23 cellular contexts compared by ENCODE assay signal in the genomic region with DNA sequence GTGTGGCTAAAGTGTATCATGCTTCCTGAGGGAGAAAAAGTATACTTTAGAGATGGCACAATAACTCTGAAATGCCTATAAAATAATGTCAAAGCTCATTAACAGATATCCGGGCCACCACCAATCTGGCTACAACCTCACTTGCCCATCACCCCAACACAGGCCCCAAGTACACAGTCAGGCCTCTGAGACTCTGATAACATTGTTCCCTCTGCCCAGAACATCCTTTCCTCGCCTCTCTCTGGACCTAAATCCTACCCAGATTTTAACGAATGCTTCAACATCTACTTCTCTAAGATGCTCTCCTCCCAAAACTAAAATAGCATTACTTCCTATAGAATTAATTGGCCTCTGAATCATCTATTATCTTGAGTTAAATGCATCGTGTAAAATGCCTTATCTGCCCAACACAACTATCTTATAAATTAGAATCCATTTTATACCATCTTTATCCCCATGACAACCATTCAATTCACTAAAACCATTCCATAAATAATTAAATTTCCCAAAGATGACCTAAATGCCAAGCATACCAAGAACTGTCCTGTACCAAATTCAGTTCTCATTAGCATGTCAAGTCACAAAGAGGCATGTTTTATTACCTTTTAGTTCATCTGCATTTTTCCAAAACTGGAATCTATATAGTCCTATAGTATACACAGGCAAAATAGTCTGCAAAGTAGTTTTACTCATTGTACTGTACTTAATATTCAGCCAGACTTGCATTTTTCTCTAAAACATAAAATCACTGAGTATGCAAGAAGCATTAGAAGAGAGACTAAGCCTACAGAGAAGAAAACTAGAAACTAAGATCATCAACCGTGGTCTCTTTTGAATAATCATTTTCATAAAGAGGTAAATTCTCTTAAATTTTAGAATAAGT. TPM values are rescaled to one million over a fixed set of nuclear protein-coding genes. Genes with fewer than 3 reads are reported as not detected.
DNase-seq lines count a peak whose midpoint lies in the region; ATAC-seq, FAIRE-seq and TF ChIP-seq lines count a peak whose summit lies in the region.
"Had no signal": no experiment of that assay in that cellular context is flagged by ENCODE, and none has a peak within 500 bp of the region (broad histone marks: within the 10 kb centered on the region; RNA-seq: fewer than 3 reads in every experiment).

No MANE protein-coding gene starts in this region.

- no peak overlapping the region for H3K4me3 ChIP-seq in A549
- H3K4me3 ChIP-seq: SJCRH30 had no signal

- peak; percentile 74 for FAIRE-seq in A549 (lab: Jason Lieb, UNC)
- FAIRE-seq: GM12891, RCC 7860 had no signal

- H3K27ac ChIP-seq in A549 (no peak overlapping the region), substantia nigra (ENCODE audit: low read depth, low read length, poor library complexity, severe bottlenecking) (no peak overlapping the region)
- H3K27ac ChIP-seq: SJCRH30 had no signal

- no peak for TF ChIP-seq RAD21 in A549 (conservative IDR thresholded peaks at IDR 0.05 in 1 of 2, IDR thresholded peaks at IDR 0.05 in 1 of 2)

- DNase-seq in activated CD8-positive, alpha-beta T cell treated with anti-CD3 and anti-CD28 coated beads, Interleukin-2, amount 10 ng/mL, durations not matched to agents 7 days and 5 days: no peak
- no peak for DNase-seq in activated CD8-positive, alpha-beta T cell treated with anti-CD3 and anti-CD28 coated beads for 36 hours
- no peak for DNase-seq in A549 (ENCODE audit: low read depth in 1 of 2, low spot score in 1 of 2)
- no peak for DNase-seq in T-helper 17 cell
- no peak for DNase-seq in left lobe of liver (ENCODE audit: low spot score)
- no peak for DNase-seq in NCI-H1694 (lab: John Stamatoyannopoulos, UW)
- DNase-seq in substantia nigra (lab: John Stamatoyannopoulos, UW): no peak
- DNase-seq: 8988T; BE2C; Calu3; CD4-positive, alpha-beta T cell; DMS53; EL; GOT3; KBM-7; NCI-H1105 treated with DMSO at 0.1 percent for 48 hours; NCI-H1694 treated with DMSO at 0.1 percent for 48 hours; NCI-H774; SJCRH30 had no signal

- intact Hi-C loops in activated CD8-positive, alpha-beta T cell treated with anti-CD3 and anti-CD28 coated beads for 36 hours (cut with micrococcal nuclease): no loop called here

- no peaks in the 10 kb centered on the region for H3K27me3 Mint-ChIP-seq in activated CD8-positive, alpha-beta T cell treated with anti-CD3 and anti-CD28 coated beads, Interleukin-2, amount 10 ng/mL, durations not matched to agents 7 days and 5 days (ENCODE audit: low read depth)
- no peaks in the 10 kb centered on the region for H3K27me3 Mint-ChIP-seq in activated CD8-positive, alpha-beta T cell treated with anti-CD3 and anti-CD28 coated beads for 36 hours
- no peaks in the 10 kb centered on the region for H3K27me3 Mint-ChIP-seq in T-helper 17 cell
- H3K27me3 Mint-ChIP-seq: CD4-positive, alpha-beta T cell had no signal

- no peaks in the 10 kb centered on the region for H3K9me3 ChIP-seq in A549
- no peaks in the 10 kb centered on the region for H3K9me3 ChIP-seq in T-helper 17 cell (ENCODE audit: control insufficient read depth, low read length, poor library complexity, severe bottlenecking)
- H3K9me3 ChIP-seq: BE2C had no signal

- CTCF ChIA-PET in activated CD8-positive, alpha-beta T cell treated with anti-CD3 and anti-CD28 coated beads, Interleukin-2, amount 10 ng/mL, durations not matched to agents 7 days and 5 days (lab: Charles Lee): no interaction called here
- CTCF ChIA-PET in activated CD8-positive, alpha-beta T cell treated with anti-CD3 and anti-CD28 coated beads for 36 hours (lab: Charles Lee): no interaction called here
- CTCF ChIA-PET in A549 (lab: Yijun Ruan, JAX): interaction anchor here (0.6 to 1.0 kb wide), 4 partner anchors 8 to 1040 kb away, joined by 3 read pairs; no protein-coding TSS in a partner anchor

- peaks cover 57% of the 10 kb centered on the region for H3K36me3 Mint-ChIP-seq in activated CD8-positive, alpha-beta T cell treated with anti-CD3 and anti-CD28 coated beads, Interleukin-2, amount 10 ng/mL, durations not matched to agents 7 days and 5 days (ENCODE audit: low read depth)
- H3K36me3 Mint-ChIP-seq in activated CD8-positive, alpha-beta T cell treated with anti-CD3 and anti-CD28 coated beads for 36 hours (ENCODE audit: low read depth): peaks cover 36% of the 10 kb centered on the region
- H3K36me3 Mint-ChIP-seq in T-helper 17 cell (ENCODE audit: low read depth): peaks cover 8% of the 10 kb centered on the region

- H3K4me1 Mint-ChIP-seq in activated CD8-positive, alpha-beta T cell treated with anti-CD3 and anti-CD28 coated beads, Interleukin-2, amount 10 ng/mL, durations not matched to agents 7 days and 5 days (ENCODE audit: low read depth): peaks cover 11% of the 10 kb centered on the region
- H3K4me1 Mint-ChIP-seq in activated CD8-positive, alpha-beta T cell treated with anti-CD3 and anti-CD28 coated beads for 36 hours (ENCODE audit: low read depth): peaks cover 36% of the 10 kb centered on the region
- H3K4me1 Mint-ChIP-seq in T-helper 17 cell: peaks cover 38% of the 10 kb centered on the region

- no peaks in the 10 kb centered on the region for H3K4me1 ChIP-seq in A549
- H3K4me1 ChIP-seq: BE2C had no signal

- TF ChIP-seq POLR2A in A549 (IDR thresholded peaks at IDR 0.05; ENCODE audit: low read length): no peak

- no peak for TF ChIP-seq EP300 in A549 (IDR thresholded peaks at IDR 0.05)

- H3K9me3 Mint-ChIP-seq in activated CD8-positive, alpha-beta T cell treated with anti-CD3 and anti-CD28 coated beads, Interleukin-2, amount 10 ng/mL, durations not matched to agents 7 days and 5 days (ENCODE audit: insufficient read depth): peaks cover 3% of the 10 kb centered on the region
- no peaks in the 10 kb centered on the region for H3K9me3 Mint-ChIP-seq in activated CD8-positive, alpha-beta T cell treated with anti-CD3 and anti-CD28 coated beads for 36 hours
- H3K9me3 Mint-ChIP-seq: CD4-positive, alpha-beta T cell had no signal

- no peak for TF ChIP-seq CTCF in activated CD8-positive, alpha-beta T cell treated with anti-CD3 and anti-CD28 coated beads for 36 hours (IDR thresholded peaks at IDR 0.05)
- TF ChIP-seq CTCF in A549 (IDR thresholded peaks at IDR 0.05): no peak

- ATAC-seq in activated CD8-positive, alpha-beta T cell treated with anti-CD3 and anti-CD28 coated beads, Interleukin-2, amount 10 ng/mL, durations not matched to agents 7 days and 5 days: no peak
- ATAC-seq in activated CD8-positive, alpha-beta T cell treated with anti-CD3 and anti-CD28 coated beads for 36 hours: no peak
- ATAC-seq in A549 (no peak), T-helper 17 cell (no peak), left lobe of liver (peak; percentile 18), HG03354 (IDR thresholded peaks at IDR 0.05; ENCODE audit: poor library complexity, severe bottlenecking, unreplicated experiment) (no peak)
- ATAC-seq: HCT116 had no signal

- peak overlapping the region; percentile 43 for H3K27ac Mint-ChIP-seq in activated CD8-positive, alpha-beta T cell treated with anti-CD3 and anti-CD28 coated beads, Interleukin-2, amount 10 ng/mL, durations not matched to agents 7 days and 5 days
- H3K27ac Mint-ChIP-seq in activated CD8-positive, alpha-beta T cell treated with anti-CD3 and anti-CD28 coated beads for 36 hours: no peak overlapping the region
- peak overlapping the region; percentile 70 for H3K27ac Mint-ChIP-seq in T-helper 17 cell
- H3K27ac Mint-ChIP-seq: CD4-positive, alpha-beta T cell had no signal

- no peak overlapping the region for H3K4me2 ChIP-seq in A549

- WGBS in A549 (ENCODE audit: missing lambda C conversion rate): 90% methylated on average over 5 of the region's 5 CpGs

- POLR2A ChIA-PET in activated CD8-positive, alpha-beta T cell treated with anti-CD3 and anti-CD28 coated beads, Interleukin-2, amount 10 ng/mL, durations not matched to agents 7 days and 5 days (lab: Charles Lee): interaction anchor here (0.5 to 0.6 kb wide), 2 partner anchors 52 to 613 kb away, joined by 3 read pairs; no protein-coding TSS in a partner anchor
- POLR2A ChIA-PET in activated CD8-positive, alpha-beta T cell treated with anti-CD3 and anti-CD28 coated beads for 36 hours (lab: Charles Lee): interaction anchor here (0.6 kb wide), 1 partner anchor 163 kb away, joined by 3 read pairs; no protein-coding TSS in a partner anchor
- POLR2A ChIA-PET in A549 (lab: Yijun Ruan, JAX): no interaction called here

- H3K4me3 Mint-ChIP-seq in activated CD8-positive, alpha-beta T cell treated with anti-CD3 and anti-CD28 coated beads, Interleukin-2, amount 10 ng/mL, durations not matched to agents 7 days and 5 days: no peak overlapping the region
- no peak overlapping the region for H3K4me3 Mint-ChIP-seq in activated CD8-positive, alpha-beta T cell treated with anti-CD3 and anti-CD28 coated beads for 36 hours
- H3K4me3 Mint-ChIP-seq in T-helper 17 cell: no peak overlapping the region
- H3K4me3 Mint-ChIP-seq: CD4-positive, alpha-beta T cell had no signal

TF ChIP-seq in A549, 52 proteins besides CTCF, POLR2A, EP300 and RAD21:
- TF ChIP-seq EHMT2 (IDR thresholded peaks at IDR 0.05; ENCODE audit: low read depth): no peak
- no peak for TF ChIP-seq NFE2L2 (conservative IDR thresholded peaks at IDR 0.05; ENCODE audit: low read length)
- no peak for TF ChIP-seq HEYL (CRISPR knock-in tag; IDR thresholded peaks at IDR 0.05)
- TF ChIP-seq HOXA7 (CRISPR knock-in tag; IDR thresholded peaks at IDR 0.05): no peak
- peak; percentile 3 for TF ChIP-seq MAFK (IDR thresholded peaks at IDR 0.05; ENCODE audit: partially characterized antibody)
- no peak for TF ChIP-seq CBX2 (IDR thresholded peaks at IDR 0.05; ENCODE audit: borderline replicate concordance, low read depth)

RNA-seq across cellular contexts. Expression of gene HELZ, which starts 15.6 kb away (rescaled TPM):
- 10 to 100 TPM; 69.1 to 76.6 TPM for total RNA-seq in activated CD8-positive, alpha-beta T cell treated with anti-CD3 and anti-CD28 coated beads, Interleukin-2, amount 10 ng/mL, durations not matched to agents 7 days and 5 days
- 10 to 100 TPM; 74.4 to 74.9 TPM for total RNA-seq in activated CD8-positive, alpha-beta T cell treated with anti-CD3 and anti-CD28 coated beads for 36 hours
- polyA plus RNA-seq in A549 (2011; rRNA removed) (17.8 and 18.3 TPM in 2 replicates), A549 (2017; fragmentation: RNase III; extraction: RNeasy Plus Mini Kit Qiagen cat#74134 plus additional on column Dnase treatment) (5.6 to 6.7 TPM (median 5.7 TPM) in 3 replicates)
- 2.5 and 3.1 TPM in 2 replicates for polyA plus RNA-seq in A549 (2012; cell fraction: cytosol; rRNA removed)
- 2.5 and 3.9 TPM in 2 replicates for polyA plus RNA-seq in A549 (2012; cell fraction: nucleus; rRNA removed)
- 24.8 and 32.2 TPM in 2 replicates for polyA minus RNA-seq in A549 (2011; rRNA and poly(A)+ RNA removed)
- total RNA-seq in T-helper 17 cell (100 to 1,000 TPM; 124 to 164 TPM), left lobe of liver (31.7 TPM)
